In genomic region chr9:26955921-26956886, GRCh38 we compare ENCODE assay signal across 1 cellular context.
TF ChIP-seq lines count a peak whose summit lies in the region.

IFT74 (plus strand) TSS chr9:26956412; CDS start chr9:26961968, 5,556 bp downstream.

TF ChIP-seq in HEK293, 187 proteins besides CTCF, POLR2A, EP300 and RAD21 (continued from another document and continues in another):
- TF ChIP-seq, protein P1, sequence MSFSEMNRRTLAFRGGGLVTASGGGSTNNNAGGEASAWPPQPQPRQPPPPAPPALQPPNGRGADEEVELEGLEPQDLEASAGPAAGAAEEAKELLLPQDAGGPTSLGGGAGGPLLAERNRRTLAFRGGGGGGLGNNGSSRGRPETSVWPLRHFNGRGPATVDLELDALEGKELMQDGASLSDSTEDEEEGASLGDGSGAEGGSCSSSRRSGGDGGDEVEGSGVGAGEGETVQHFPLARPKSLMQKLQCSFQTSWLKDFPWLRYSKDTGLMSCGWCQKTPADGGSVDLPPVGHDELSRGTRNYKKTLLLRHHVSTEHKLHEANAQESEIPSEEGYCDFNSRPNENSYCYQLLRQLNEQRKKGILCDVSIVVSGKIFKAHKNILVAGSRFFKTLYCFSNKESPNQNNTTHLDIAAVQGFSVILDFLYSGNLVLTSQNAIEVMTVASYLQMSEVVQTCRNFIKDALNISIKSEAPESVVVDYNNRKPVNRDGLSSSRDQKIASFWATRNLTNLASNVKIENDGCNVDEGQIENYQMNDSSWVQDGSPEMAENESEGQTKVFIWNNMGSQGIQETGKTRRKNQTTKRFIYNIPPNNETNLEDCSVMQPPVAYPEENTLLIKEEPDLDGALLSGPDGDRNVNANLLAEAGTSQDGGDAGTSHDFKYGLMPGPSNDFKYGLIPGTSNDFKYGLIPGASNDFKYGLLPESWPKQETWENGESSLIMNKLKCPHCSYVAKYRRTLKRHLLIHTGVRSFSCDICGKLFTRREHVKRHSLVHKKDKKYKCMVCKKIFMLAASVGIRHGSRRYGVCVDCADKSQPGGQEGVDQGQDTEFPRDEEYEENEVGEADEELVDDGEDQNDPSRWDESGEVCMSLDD (tag by site-specific recombination; IDR thresholded peaks at IDR 0.05) = no peak
- TF ChIP-seq HOXC10 (CRISPR knock-in tag; IDR thresholded peaks at IDR 0.05) (no peak), ZNF571 (tag by site-specific recombination; IDR thresholded peaks at IDR 0.05) (no peak), ZBTB8A (tag by site-specific recombination; IDR thresholded peaks at IDR 0.05) (peak; percentile 49; the same call in 1 of the 2 replicates), ZNF2 (tag by site-specific recombination; IDR thresholded peaks at IDR 0.05) (peak; percentile 23; the same call in 1 of the 2 replicates), ZNF776 (tag by site-specific recombination; IDR thresholded peaks at IDR 0.05; ENCODE audit: borderline replicate concordance) (no peak), ZNF670 (tag by site-specific recombination; IDR thresholded peaks at IDR 0.05; ENCODE audit: low read depth) (no peak), ZNF138 (tag by site-specific recombination; IDR thresholded peaks at IDR 0.05; ENCODE audit: borderline replicate concordance) (no peak), GLI2 (tag by site-specific recombination; IDR thresholded peaks at IDR 0.05; ENCODE audit: borderline replicate concordance, low read depth) (no peak), ZNF157 (tag by site-specific recombination; IDR thresholded peaks at IDR 0.05) (no peak), PRDM2 (tag by site-specific recombination; IDR thresholded peaks at IDR 0.05; ENCODE audit: borderline replicate concordance) (no peak), ZSCAN30 (tag by site-specific recombination; IDR thresholded peaks at IDR 0.05) (0 out of 2 replicates have a peak, but pooled peaks have one; percentile 23), ZNF121 (tag by site-specific recombination; IDR thresholded peaks at IDR 0.05) (no peak), SP2 (tag by site-specific recombination; IDR thresholded peaks at IDR 0.05) (peak; percentile 79), KLF1 (tag by site-specific recombination; IDR thresholded peaks at IDR 0.05) (no peak), ZNF274 (IDR thresholded peaks at IDR 0.05; ENCODE audit: low read length) (no peak), ZNF274 (tag by site-specific recombination; IDR thresholded peaks at IDR 0.05; ENCODE audit: borderline replicate concordance) (no peak), ZNF585B (tag by site-specific recombination; IDR thresholded peaks at IDR 0.05) (no peak), ZNF785 (tag by site-specific recombination; IDR thresholded peaks at IDR 0.05) (no peak), ZNF830 (tag by site-specific recombination; IDR thresholded peaks at IDR 0.05; ENCODE audit: low read depth) (no peak), ZSCAN18 (tag by site-specific recombination; IDR thresholded peaks at IDR 0.05) (no peak), SP7 (tag by site-specific recombination; IDR thresholded peaks at IDR 0.05) (0 out of 2 replicates have a peak, but pooled peaks have one; percentile 32), ZNF645 (tag by site-specific recombination; IDR thresholded peaks at IDR 0.05) (no peak), ZNF155 (tag by site-specific recombination; IDR thresholded peaks at IDR 0.05) (no peak), ZNF664 (tag by site-specific recombination; IDR thresholded peaks at IDR 0.05) (no peak), ZNF350 (tag by site-specific recombination; IDR thresholded peaks at IDR 0.05) (no peak), MEIS1 (CRISPR knock-in tag; IDR thresholded peaks at IDR 0.05; ENCODE audit: borderline replicate concordance) (no peak), ZNF843 (tag by site-specific recombination; IDR thresholded peaks at IDR 0.05) (no peak), ELK4 (IDR thresholded peaks at IDR 0.05; ENCODE audit: borderline replicate concordance, low read depth, low read length) (no peak), ZNF747 (tag by site-specific recombination; IDR thresholded peaks at IDR 0.05) (no peak), ZNF37A (tag by site-specific recombination; IDR thresholded peaks at IDR 0.05) (no peak), ZNF10 (tag by site-specific recombination; IDR thresholded peaks at IDR 0.05) (no peak), ZNF112 (tag by site-specific recombination; IDR thresholded peaks at IDR 0.05) (no peak), ZNF488 (tag by site-specific recombination; IDR thresholded peaks at IDR 0.05) (no peak), ZNF777 (tag by site-specific recombination; IDR thresholded peaks at IDR 0.05; ENCODE audit: borderline replicate concordance) (no peak), GLIS2 (tag by site-specific recombination; IDR thresholded peaks at IDR 0.05) (peak; percentile 80), ZNF266 (tag by site-specific recombination; IDR thresholded peaks at IDR 0.05; ENCODE audit: low read depth) (no peak), ZBTB44 (tag by site-specific recombination; IDR thresholded peaks at IDR 0.05) (no peak), MYNN (tag by site-specific recombination; IDR thresholded peaks at IDR 0.05; ENCODE audit: borderline replicate concordance) (no peak), ZNF391 (tag by site-specific recombination; IDR thresholded peaks at IDR 0.05; ENCODE audit: borderline replicate concordance, low read depth) (no peak)
- TF ChIP-seq, protein P2, sequence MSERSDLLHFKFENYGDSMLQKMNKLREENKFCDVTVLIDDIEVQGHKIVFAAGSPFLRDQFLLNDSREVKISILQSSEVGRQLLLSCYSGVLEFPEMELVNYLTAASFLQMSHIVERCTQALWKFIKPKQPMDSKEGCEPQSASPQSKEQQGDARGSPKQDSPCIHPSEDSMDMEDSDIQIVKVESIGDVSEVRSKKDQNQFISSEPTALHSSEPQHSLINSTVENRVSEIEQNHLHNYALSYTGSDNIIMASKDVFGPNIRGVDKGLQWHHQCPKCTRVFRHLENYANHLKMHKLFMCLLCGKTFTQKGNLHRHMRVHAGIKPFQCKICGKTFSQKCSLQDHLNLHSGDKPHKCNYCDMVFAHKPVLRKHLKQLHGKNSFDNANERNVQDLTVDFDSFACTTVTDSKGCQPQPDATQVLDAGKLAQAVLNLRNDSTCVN (tag by site-specific recombination; optimal IDR thresholded peaks at IDR 0.05) = peak; percentile 21
- TF ChIP-seq, protein P3, sequence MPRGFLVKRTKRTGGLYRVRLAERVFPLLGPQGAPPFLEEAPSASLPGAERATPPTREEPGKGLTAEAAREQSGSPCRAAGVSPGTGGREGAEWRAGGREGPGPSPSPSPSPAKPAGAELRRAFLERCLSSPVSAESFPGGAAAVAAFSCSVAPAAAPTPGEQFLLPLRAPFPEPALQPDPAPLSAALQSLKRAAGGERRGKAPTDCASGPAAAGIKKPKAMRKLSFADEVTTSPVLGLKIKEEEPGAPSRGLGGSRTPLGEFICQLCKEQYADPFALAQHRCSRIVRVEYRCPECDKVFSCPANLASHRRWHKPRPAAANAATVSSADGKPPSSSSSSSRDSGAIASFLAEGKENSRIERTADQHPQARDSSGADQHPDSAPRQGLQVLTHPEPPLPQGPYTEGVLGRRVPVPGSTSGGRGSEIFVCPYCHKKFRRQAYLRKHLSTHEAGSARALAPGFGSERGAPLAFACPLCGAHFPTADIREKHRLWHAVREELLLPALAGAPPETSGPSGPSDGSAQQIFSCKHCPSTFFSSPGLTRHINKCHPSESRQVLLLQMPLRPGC (tag by site-specific recombination; IDR thresholded peaks at IDR 0.05) = no peak
- TF ChIP-seq, protein P4, sequence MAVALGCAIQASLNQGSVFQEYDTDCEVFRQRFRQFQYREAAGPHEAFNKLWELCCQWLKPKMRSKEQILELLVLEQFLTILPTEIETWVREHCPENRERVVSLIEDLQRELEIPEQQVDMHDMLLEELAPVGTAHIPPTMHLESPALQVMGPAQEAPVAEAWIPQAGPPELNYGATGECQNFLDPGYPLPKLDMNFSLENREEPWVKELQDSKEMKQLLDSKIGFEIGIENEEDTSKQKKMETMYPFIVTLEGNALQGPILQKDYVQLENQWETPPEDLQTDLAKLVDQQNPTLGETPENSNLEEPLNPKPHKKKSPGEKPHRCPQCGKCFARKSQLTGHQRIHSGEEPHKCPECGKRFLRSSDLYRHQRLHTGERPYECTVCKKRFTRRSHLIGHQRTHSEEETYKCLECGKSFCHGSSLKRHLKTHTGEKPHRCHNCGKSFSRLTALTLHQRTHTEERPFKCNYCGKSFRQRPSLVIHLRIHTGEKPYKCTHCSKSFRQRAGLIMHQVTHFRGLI (tag by site-specific recombination; IDR thresholded peaks at IDR 0.05) = no peak
